In genomic region chr2:241803387-241804325, GRCh38 we compare ENCODE assay signal across 8 cellular contexts. TPM values are rescaled to one million over a fixed set of nuclear protein-coding genes. Genes with fewer than 3 reads are reported as not detected.
DNase-seq lines count a peak whose midpoint lies in the region; ATAC-seq, FAIRE-seq and TF ChIP-seq lines count a peak whose summit lies in the region.

No MANE protein-coding gene starts in this region.

- FAIRE-seq in GM12878 (lab: Jason Lieb, UNC) (peak; percentile 56), RCC 7860 (lab: Jason Lieb, UNC) (no peak)

- TF ChIP-seq CTCF in BE2C (IDR thresholded peaks at IDR 0.05; ENCODE audit: low read depth, low read length): no peak
- no peak for TF ChIP-seq CTCF in GM12878 (IDR thresholded peaks at IDR 0.05 in 2 of 3, conservative IDR thresholded peaks at IDR 0.05 in 1 of 3; ENCODE audit: control insufficient read depth in 2 of 3, extremely low read depth in 1 of 3, insufficient read depth in 1 of 3, low read depth in 3 of 3, low read length in 3 of 3)

- in situ Hi-C loops in GM12878 (cut with MboI): no loop called here

- H3K9ac ChIP-seq in GM12878 (ENCODE audit: control insufficient read depth, insufficient read depth, low read length): peak overlapping the region; percentile 27; the same call in 1 of the 2 replicates

- CTCF ChIA-PET in GM12878 (lab: Yijun Ruan, JAX): interaction anchor here (0.8 to 1.4 kb wide), 3 partner anchors 8 to 75 kb away, joined by 3 to 4 read pairs (median 4); no protein-coding TSS in a partner anchor

- RAD21 ChIA-PET in GM12878 (lab: Charles Lee; ENCODE audit: unreplicated experiment): interaction anchor here (1.0 kb wide), 1 partner anchor 56 kb away, joined by 3 read pairs; no protein-coding TSS in a partner anchor

- peak; percentile 75 for TF ChIP-seq POLR2A in GM12878 (IDR thresholded peaks at IDR 0.05; ENCODE audit: low read depth, low read length)

- H3K36me3 ChIP-seq in BE2C: no peaks in the 10 kb centered on the region
- no peaks in the 10 kb centered on the region for H3K36me3 ChIP-seq in GM12878 (ENCODE audit: control insufficient read depth in 2 of 2, insufficient read depth in 2 of 2, low read length in 1 of 2)

- no peak for TF ChIP-seq RAD21 in GM12878 (IDR thresholded peaks at IDR 0.05; ENCODE audit: insufficient read depth, low read depth, low read length)

- peak overlapping the region; percentile 81 for H3K4me2 ChIP-seq in GM12878 (ENCODE audit: control insufficient read depth, insufficient read depth)

- H3K4me1 ChIP-seq in BE2C: peaks cover 26% of the 10 kb centered on the region
- peaks cover 14% of the 10 kb centered on the region for H3K4me1 ChIP-seq in GM12878 (ENCODE audit: control insufficient read depth, insufficient read depth, low read length)

- no peaks in the 10 kb centered on the region for H4K20me1 ChIP-seq in GM12878 (ENCODE audit: control insufficient read depth, insufficient read depth)

- peak; percentile 46 for ATAC-seq in GM21367 (IDR thresholded peaks at IDR 0.05; ENCODE audit: unreplicated experiment)
- peak; percentile 81 for ATAC-seq in GM12878
- ATAC-seq in GM18517 (IDR thresholded peaks at IDR 0.05; ENCODE audit: unreplicated experiment): no peak

- H3K4me3 ChIP-seq in BE2C (ENCODE audit: low read depth, low read length) (no peak overlapping the region), GM12878 (peak overlapping the region; percentile 69), iPS-18c (ENCODE audit: insufficient read depth, low read depth, low read length) (peak overlapping the region; percentile 51), skin epidermis (peak overlapping the region; percentile 27 to 58 (median 37))

- TF ChIP-seq EP300 in GM12878 (IDR thresholded peaks at IDR 0.05; ENCODE audit: borderline replicate concordance in 1 of 2, control insufficient read depth in 1 of 2, low read depth in 2 of 2, low read length in 2 of 2): no peak

- peak; percentile 20 for DNase-seq in BE2C
- DNase-seq in NOMO-1 treated with DMSO at 0.1 percent for 48 hours (lab: John Stamatoyannopoulos, UW; ENCODE audit: unreplicated experiment): peak; percentile 26
- DNase-seq in GM12878 (ENCODE audit: low read depth, low spot score): no peak
- no peak for DNase-seq in RCC 7860 (ENCODE audit: low spot score)

- no peaks in the 10 kb centered on the region for H3K79me2 ChIP-seq in GM12878 (ENCODE audit: control insufficient read depth, insufficient read depth, low read length)

- H3K27me3 ChIP-seq in BE2C (no peaks in the 10 kb centered on the region), GM12878 (replicated peaks in 1 of 2; ENCODE audit: control insufficient read depth in 2 of 2, insufficient read depth in 2 of 2, low read length in 1 of 2) (no peaks in the 10 kb centered on the region; a peak in 1 of 4 replicates)

- POLR2A ChIA-PET in GM12878 (lab: Charles Lee): interaction anchor here (0.7 to 1.0 kb wide), 2 partner anchors 23 to 31 kb away, joined by 3 read pairs; no protein-coding TSS in a partner anchor

- H3K27ac ChIP-seq in GM12878 (ENCODE audit: control insufficient read depth, insufficient read depth) (no peak overlapping the region), skin epidermis (peak overlapping the region in 6 of 21 experiments; percentile 9 to 73 (median 43))

- peak overlapping the region; percentile 55 for H2AFZ ChIP-seq in GM12878 (ENCODE audit: control insufficient read depth, low read depth, low read length)

- no peaks in the 10 kb centered on the region for H3K9me3 ChIP-seq in BE2C
- no peaks in the 10 kb centered on the region for H3K9me3 ChIP-seq in GM12878 (replicated peaks; ENCODE audit: control insufficient read depth, insufficient read depth, low read length)
- no peaks in the 10 kb centered on the region for H3K9me3 ChIP-seq in iPS-18c (ENCODE audit: control insufficient read depth, insufficient read depth, low read length)

- 8% methylated on average over 98 of the region's 109 CpGs for WGBS in GM12878 (ENCODE audit: insufficient coverage, insufficient replicate concordance, low lambda C conversion rate, missing lambda C conversion rate)

- no TSS peak for BruUV-seq in GM12878 (replicated peaks; lab: Mats Ljungman, UMichigan)

- SMC1A ChIA-PET in GM12878 (lab: Charles Lee; ENCODE audit: uncharacterized antibody, unreplicated experiment): no interaction called here

- intact Hi-C loops in GM12878 (cut with micrococcal nuclease; ENCODE audit: unreplicated experiment): loop anchor here (5.0 kb wide), 1 partner anchor 39 kb away; no protein-coding TSS in a partner anchor

RNA-seq across cellular contexts. Expression of gene NEU4, which starts 5.3 kb away (rescaled TPM):
- polyA plus RNA-seq in BE2C (2012; ENCODE audit: insufficient read depth, insufficient read length, low read depth): 8.5 TPM
- total RNA-seq in GM12878 (2013; cell fraction: nucleolus; rRNA removed): 1.1 and 1.3 TPM in 2 replicates
- 0.05 and 0.06 TPM in 2 replicates for total RNA-seq in GM12878 (2014; rRNA removed)
- total RNA-seq in GM12878 (2014; rRNA removed; fragmentation: Illumina TruSeq; extraction: Trizol): 0.05 TPM in 1 of 2 replicates, not detected in the other
- total RNA-seq in GM12878 (2021): 0.28 and 0.98 TPM in 2 replicates
- polyA plus RNA-seq in GM12878 (2011; ENCODE audit: low read depth): not detected
- polyA plus RNA-seq in GM12878 (2011; rRNA removed): not detected in 2 replicates
- polyA plus RNA-seq in GM12878 (2011; cell fraction: cytosol; rRNA removed): 0.06 and 0.12 TPM in 2 replicates
- 0.24 and 0.32 TPM in 2 replicates for polyA plus RNA-seq in GM12878 (2011; cell fraction: nucleus; rRNA removed)
- 0.31 and 0.56 TPM in 2 replicates for polyA plus RNA-seq in GM12878 (2012)
- polyA plus RNA-seq in GM12878 (2014; fragmentation: Illumina TruSeq; extraction: Trizol): 0.01 TPM in 1 of 2 replicates, not detected in the other
- polyA plus RNA-seq in GM12878 (2014; fragmentation: Nextera tagmentation; extraction: Ambion mirVana): not detected
- polyA plus RNA-seq in GM12878 (2014; rRNA removed): 0.08 and 0.14 TPM in 2 replicates
- under 1 TPM in 1 of 2 experiments, not detected in 1; 0.23 TPM for polyA plus RNA-seq in GM12878 (2016; fragmentation: Nextera tagmentation; extraction: Ambion mirVana)
- polyA minus RNA-seq in GM12878 (2011; rRNA and poly(A)+ RNA removed): 0.05 TPM in 1 of 2 replicates, not detected in the other
- polyA minus RNA-seq in GM12878 (2011; cell fraction: cytosol; rRNA and poly(A)+ RNA removed): not detected in 2 replicates
- polyA minus RNA-seq in GM12878 (2011; cell fraction: nucleus; rRNA and poly(A)+ RNA removed): 0.86 TPM in 1 of 2 replicates, not detected in the other

RNA-seq across cellular contexts. Expression of gene GAL3ST2, which starts 27.0 kb away (rescaled TPM):
- polyA plus RNA-seq in BE2C (2012; ENCODE audit: insufficient read depth, insufficient read length, low read depth): 4.8 TPM
- total RNA-seq in GM12878 (2013; cell fraction: nucleolus; rRNA removed): 0.58 and 0.86 TPM in 2 replicates
- 0.11 TPM in 1 of 2 replicates, not detected in the other for total RNA-seq in GM12878 (2014; rRNA removed)
- not detected in 2 replicates for total RNA-seq in GM12878 (2014; rRNA removed; fragmentation: Illumina TruSeq; extraction: Trizol)
- total RNA-seq in GM12878 (2021): 0.36 and 0.48 TPM in 2 replicates
- polyA plus RNA-seq in GM12878 (2011; ENCODE audit: low read depth): not detected
- polyA plus RNA-seq in GM12878 (2011; rRNA removed): not detected in 2 replicates
- not detected in 2 replicates for polyA plus RNA-seq in GM12878 (2011; cell fraction: cytosol; rRNA removed)
- polyA plus RNA-seq in GM12878 (2011; cell fraction: nucleus; rRNA removed): not detected in 2 replicates
- polyA plus RNA-seq in GM12878 (2012): 0.11 and 0.15 TPM in 2 replicates
- polyA plus RNA-seq in GM12878 (2014; fragmentation: Illumina TruSeq; extraction: Trizol): not detected in 2 replicates
- not detected for polyA plus RNA-seq in GM12878 (2014; fragmentation: Nextera tagmentation; extraction: Ambion mirVana)
- 0.19 TPM in 1 of 2 replicates, not detected in the other for polyA plus RNA-seq in GM12878 (2014; rRNA removed)
- under 1 TPM in 1 of 2 experiments, not detected in 1; 0.09 TPM for polyA plus RNA-seq in GM12878 (2016; fragmentation: Nextera tagmentation; extraction: Ambion mirVana)
- polyA minus RNA-seq in GM12878 (2011; rRNA and poly(A)+ RNA removed): not detected in 2 replicates
- not detected in 2 replicates for polyA minus RNA-seq in GM12878 (2011; cell fraction: cytosol; rRNA and poly(A)+ RNA removed)
- 0.29 and 0.48 TPM in 2 replicates for polyA minus RNA-seq in GM12878 (2011; cell fraction: nucleus; rRNA and poly(A)+ RNA removed)

RNA-seq across cellular contexts. Expression of gene PDCD1, which starts 55.0 kb away (rescaled TPM):
- polyA plus RNA-seq in BE2C (2012; ENCODE audit: insufficient read depth, insufficient read length, low read depth): 1.8 TPM
- 10.1 and 11.8 TPM in 2 replicates for total RNA-seq in GM12878 (2013; cell fraction: nucleolus; rRNA removed)
- 3.7 and 3.9 TPM in 2 replicates for total RNA-seq in GM12878 (2014; rRNA removed)
- total RNA-seq in GM12878 (2014; rRNA removed; fragmentation: Illumina TruSeq; extraction: Trizol): 1.1 and 1.5 TPM in 2 replicates
- 3.6 and 4.0 TPM in 2 replicates for total RNA-seq in GM12878 (2021)
- polyA plus RNA-seq in GM12878 (2011; ENCODE audit: low read depth): 1.2 TPM
- 3.8 and 6.4 TPM in 2 replicates for polyA plus RNA-seq in GM12878 (2011; rRNA removed)
- 11.9 and 20.2 TPM in 2 replicates for polyA plus RNA-seq in GM12878 (2011; cell fraction: cytosol; rRNA removed)
- polyA plus RNA-seq in GM12878 (2011; cell fraction: nucleus; rRNA removed): 23.7 and 25.2 TPM in 2 replicates
- polyA plus RNA-seq in GM12878 (2012): 5.5 and 7.3 TPM in 2 replicates
- 0.62 TPM in 1 of 2 replicates, not detected in the other for polyA plus RNA-seq in GM12878 (2014; fragmentation: Illumina TruSeq; extraction: Trizol)
- not detected for polyA plus RNA-seq in GM12878 (2014; fragmentation: Nextera tagmentation; extraction: Ambion mirVana)
- 4.2 and 4.6 TPM in 2 replicates for polyA plus RNA-seq in GM12878 (2014; rRNA removed)
- polyA plus RNA-seq in GM12878 (2016; fragmentation: Nextera tagmentation; extraction: Ambion mirVana): 1 to 10 TPM; 1.4 to 1.9 TPM
- 2.3 and 12.1 TPM in 2 replicates for polyA minus RNA-seq in GM12878 (2011; rRNA and poly(A)+ RNA removed)
- 5.8 and 7.2 TPM in 2 replicates for polyA minus RNA-seq in GM12878 (2011; cell fraction: cytosol; rRNA and poly(A)+ RNA removed)
- 3.0 and 4.2 TPM in 2 replicates for polyA minus RNA-seq in GM12878 (2011; cell fraction: nucleus; rRNA and poly(A)+ RNA removed)

Comparison
In these comparisons a context has a peak if more than half of its experiments do, and no peak if none do; other contexts are left out.
1. DNase-seq: peak in BE2C (single experiment) and NOMO-1 treated with DMSO at 0.1 percent for 48 hours (single experiment); none in GM12878 (single experiment) and RCC 7860 (single experiment).